9 cellular contexts compared by ENCODE assay signal in the genomic region with DNA sequence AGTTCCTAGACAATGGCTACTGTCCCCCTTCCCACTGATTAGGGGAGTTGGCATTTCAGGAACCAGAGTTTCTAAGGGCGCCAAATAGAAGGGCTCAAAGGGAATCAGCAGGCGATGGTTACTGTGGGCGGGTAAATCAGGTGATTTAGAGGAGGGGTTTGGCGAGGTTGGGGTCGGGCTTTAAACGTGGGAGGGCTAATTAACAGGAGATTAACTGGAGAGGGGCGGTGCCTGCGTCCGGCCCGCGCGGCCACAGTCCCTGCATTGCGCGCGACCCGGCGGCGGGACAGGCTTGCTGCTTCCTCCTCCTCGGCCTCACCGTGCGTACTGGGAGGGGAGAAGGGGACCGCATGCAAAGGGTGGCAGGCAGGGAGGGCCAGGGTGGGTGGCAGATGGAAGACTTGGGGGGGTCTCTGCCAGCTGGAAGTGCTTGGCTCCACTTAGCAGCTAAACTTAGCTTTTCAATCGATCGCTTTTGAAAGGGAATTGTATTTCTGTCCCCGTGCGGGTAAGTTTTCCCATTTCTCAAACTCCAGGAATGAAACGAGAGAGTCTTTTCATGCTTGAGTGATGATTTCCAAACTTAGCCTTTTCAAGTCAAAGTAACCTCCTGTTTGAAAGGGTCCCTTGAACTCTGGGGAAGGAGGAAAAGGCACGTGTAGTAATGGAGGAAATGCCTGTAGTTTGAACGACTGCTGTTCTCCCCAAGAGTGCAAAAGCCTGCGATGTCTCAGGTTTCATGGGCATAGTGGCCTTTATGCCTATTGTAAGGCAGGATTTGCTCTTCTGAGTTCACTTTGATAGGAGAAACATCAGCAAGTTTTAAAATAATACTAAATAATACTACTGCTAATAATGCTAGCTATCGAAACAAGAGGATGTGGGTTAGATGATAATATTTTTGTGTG. TPM values are rescaled to one million over a fixed set of nuclear protein-coding genes. Genes with fewer than 3 reads are reported as not detected.
DNase-seq lines count a peak whose midpoint lies in the region; ATAC-seq lines count a peak whose summit lies in the region.
"Had no signal": no experiment of that assay in that cellular context is flagged by ENCODE, and none has a peak within 500 bp of the region (broad histone marks: within the 10 kb centered on the region; RNA-seq: fewer than 3 reads in every experiment).

A gene with protein sequence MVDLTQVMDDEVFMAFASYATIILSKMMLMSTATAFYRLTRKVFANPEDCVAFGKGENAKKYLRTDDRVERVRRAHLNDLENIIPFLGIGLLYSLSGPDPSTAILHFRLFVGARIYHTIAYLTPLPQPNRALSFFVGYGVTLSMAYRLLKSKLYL (plus strand): TSS at position 255 of the 908 bp plus-strand sequence. CDS start 6,608 bp downstream, outside the sequence.

- peaks cover 0 to 2% (median 0%) of the 10 kb centered on the region in 3 donors for H3K27me3 ChIP-seq in skeletal muscle tissue (ENCODE audit: control insufficient read depth in 3 of 3, insufficient read depth in 3 of 3, low read length in 3 of 3)
- H3K27me3 ChIP-seq: SJSA1 had no signal

- no peaks in the 10 kb centered on the region for H3K36me3 Mint-ChIP-seq in activated CD8-positive, alpha-beta memory T cell treated with anti-CD3 and anti-CD28 coated beads, Interleukin-2, amount 10 ng/mL, durations not matched to agents 7 days and 5 days
- no peaks in the 10 kb centered on the region for H3K36me3 Mint-ChIP-seq in stimulated activated memory B cell treated with anti-CD40 and anti-IgM and Interleukin-4, amounts not matched to agents 10 μg/mL and 1 μg/mL and 100 μg/mL, for 72 hours

- CTCF ChIA-PET in activated CD8-positive, alpha-beta memory T cell treated with anti-CD3 and anti-CD28 coated beads, Interleukin-2, amount 10 ng/mL, durations not matched to agents 7 days and 5 days (lab: Charles Lee): no interaction called here

- H3K36me3 ChIP-seq in skeletal muscle tissue (ENCODE audit: control insufficient read depth in 3 of 3, insufficient read depth in 3 of 3, low read length in 3 of 3): no peaks in the 10 kb centered on the region
- H3K36me3 ChIP-seq: SJSA1 had no signal

- H3K9me3 Mint-ChIP-seq in activated CD8-positive, alpha-beta memory T cell treated with anti-CD3 and anti-CD28 coated beads, Interleukin-2, amount 10 ng/mL, durations not matched to agents 7 days and 5 days (ENCODE audit: low read depth): peaks cover 3% of the 10 kb centered on the region
- H3K9me3 Mint-ChIP-seq in stimulated activated memory B cell treated with anti-CD40 and anti-IgM and Interleukin-4, amounts not matched to agents 10 μg/mL and 1 μg/mL and 100 μg/mL, for 72 hours: no peaks in the 10 kb centered on the region

- peaks cover 0 to 2% (median 0%) of the 10 kb centered on the region in 3 donors for H3K4me1 ChIP-seq in skeletal muscle tissue (ENCODE audit: control insufficient read depth in 3 of 3, insufficient read depth in 3 of 3, low read length in 3 of 3)
- H3K4me1 ChIP-seq: SJSA1 had no signal

- DNase-seq in ELF-1 (ENCODE audit: low read depth, low spot score) (peak; percentile 94), NCI-H2171 (lab: John Stamatoyannopoulos, UW) (peak; percentile 40), brain pericyte (ENCODE audit: low read depth, low spot score) (peak; percentile 7), iPS-NIHi7 (ENCODE audit: extremely low spot score) (peak; percentile 85)
- DNase-seq in activated CD8-positive, alpha-beta memory T cell treated with anti-CD3 and anti-CD28 coated beads, Interleukin-2, amount 10 ng/mL, durations not matched to agents 7 days and 5 days: no peak

- peaks cover 5% of the 10 kb centered on the region for H3K27me3 Mint-ChIP-seq in activated CD8-positive, alpha-beta memory T cell treated with anti-CD3 and anti-CD28 coated beads, Interleukin-2, amount 10 ng/mL, durations not matched to agents 7 days and 5 days
- peaks cover 24% of the 10 kb centered on the region for H3K27me3 Mint-ChIP-seq in stimulated activated memory B cell treated with anti-CD40 and anti-IgM and Interleukin-4, amounts not matched to agents 10 μg/mL and 1 μg/mL and 100 μg/mL, for 72 hours

- H3K9me3 ChIP-seq in skeletal muscle tissue (ENCODE audit: control insufficient read depth in 3 of 3, low read length in 3 of 3): no peaks in the 10 kb centered on the region
- H3K9me3 ChIP-seq: SJSA1 had no signal

- peak within 1 kb of the TSS; percentile 17 to 73 (median 38) for H3K9ac ChIP-seq in skeletal muscle tissue (ENCODE audit: low read depth in 1 of 3, low read length in 3 of 3)

- H3K4me3 ChIP-seq in skeletal muscle tissue (ENCODE audit: low read length in 3 of 3): peak within 1 kb of the TSS; percentile 54 to 77 (median 61)
- H3K4me3 ChIP-seq: SJSA1 had no signal

- no peak within 1 kb of the TSS for H3K4me3 Mint-ChIP-seq in activated CD8-positive, alpha-beta memory T cell treated with anti-CD3 and anti-CD28 coated beads, Interleukin-2, amount 10 ng/mL, durations not matched to agents 7 days and 5 days
- no peak within 1 kb of the TSS for H3K4me3 Mint-ChIP-seq in stimulated activated memory B cell treated with anti-CD40 and anti-IgM and Interleukin-4, amounts not matched to agents 10 μg/mL and 1 μg/mL and 100 μg/mL, for 72 hours

- H3K27ac Mint-ChIP-seq in activated CD8-positive, alpha-beta memory T cell treated with anti-CD3 and anti-CD28 coated beads, Interleukin-2, amount 10 ng/mL, durations not matched to agents 7 days and 5 days: no peak within 1 kb of the TSS
- H3K27ac Mint-ChIP-seq in stimulated activated memory B cell treated with anti-CD40 and anti-IgM and Interleukin-4, amounts not matched to agents 10 μg/mL and 1 μg/mL and 100 μg/mL, for 72 hours: no peak within 1 kb of the TSS

- no peaks in the 10 kb centered on the region for H3K4me1 Mint-ChIP-seq in activated CD8-positive, alpha-beta memory T cell treated with anti-CD3 and anti-CD28 coated beads, Interleukin-2, amount 10 ng/mL, durations not matched to agents 7 days and 5 days
- H3K4me1 Mint-ChIP-seq in stimulated activated memory B cell treated with anti-CD40 and anti-IgM and Interleukin-4, amounts not matched to agents 10 μg/mL and 1 μg/mL and 100 μg/mL, for 72 hours: no peaks in the 10 kb centered on the region

- peak within 1 kb of the TSS; percentile 21 for H3K27ac ChIP-seq in skeletal muscle tissue (ENCODE audit: low read depth, low read length)
- H3K27ac ChIP-seq: SJSA1 had no signal

- peak; percentile 49 for ATAC-seq in HG02571 (IDR thresholded peaks at IDR 0.05; ENCODE audit: unreplicated experiment)
- ATAC-seq in activated CD8-positive, alpha-beta memory T cell treated with anti-CD3 and anti-CD28 coated beads, Interleukin-2, amount 10 ng/mL, durations not matched to agents 7 days and 5 days: no peak
- ATAC-seq in stimulated activated memory B cell treated with anti-CD40 and anti-IgM and Interleukin-4, amounts not matched to agents 10 μg/mL and 1 μg/mL and 100 μg/mL, for 72 hours: no peak

RNA-seq across cellular contexts. Expression of the gene that starts here (rescaled TPM):
- 12.5 TPM for total RNA-seq in skeletal muscle tissue
- not detected for total RNA-seq in activated CD8-positive, alpha-beta memory T cell treated with anti-CD3 and anti-CD28 coated beads, Interleukin-2, amount 10 ng/mL, durations not matched to agents 7 days and 5 days
- total RNA-seq: SJSA1 had no signal

Comparison
In these comparisons a context has a peak if more than half of its experiments do, and no peak if none do; other contexts are left out.
1. RNA of the gene that starts here (total RNA-seq): 12.5 TPM in skeletal muscle tissue (single experiment); not detected in activated CD8-positive, alpha-beta memory T cell treated with anti-CD3 and anti-CD28 coated beads, Interleukin-2, amount 10 ng/mL, durations not matched to agents 7 days and 5 days; every median in the first group is over 10 times any median in the second.